1 cellular context compared by ENCODE assay signal in the genomic region with DNA sequence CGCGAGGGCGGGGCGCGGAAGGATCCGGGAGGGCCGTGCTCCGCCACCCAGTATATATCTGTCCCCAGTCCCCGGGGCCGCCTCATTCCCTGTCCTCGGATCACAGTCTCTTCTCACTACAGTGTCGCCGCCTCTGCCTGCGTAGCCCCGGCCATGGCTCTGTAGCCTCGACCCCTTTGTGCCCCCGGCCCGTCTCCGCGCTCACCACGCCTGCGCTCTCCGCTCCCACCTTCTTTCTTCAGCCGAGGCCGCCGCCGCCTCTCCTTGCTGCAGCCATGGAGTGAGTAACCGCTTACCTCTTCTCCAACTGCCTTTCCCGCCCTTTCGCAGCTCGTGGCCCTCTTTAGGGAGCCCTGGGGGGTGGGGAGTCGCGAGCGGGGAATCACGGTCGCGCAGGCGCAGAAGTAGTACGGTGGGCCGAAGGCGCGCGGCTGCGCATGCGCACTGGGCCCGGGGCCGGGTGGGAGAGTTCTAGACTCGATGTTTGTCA.
A peak's percentile ranks its signal among the peaks of the same experiment; 100 is the strongest.
TF ChIP-seq lines count a peak whose summit lies in the region.

ATF5 (plus strand) TSS at position 85 of the 490 bp plus-strand sequence. CDS start 1,646 bp downstream, outside the sequence.
A gene with protein sequence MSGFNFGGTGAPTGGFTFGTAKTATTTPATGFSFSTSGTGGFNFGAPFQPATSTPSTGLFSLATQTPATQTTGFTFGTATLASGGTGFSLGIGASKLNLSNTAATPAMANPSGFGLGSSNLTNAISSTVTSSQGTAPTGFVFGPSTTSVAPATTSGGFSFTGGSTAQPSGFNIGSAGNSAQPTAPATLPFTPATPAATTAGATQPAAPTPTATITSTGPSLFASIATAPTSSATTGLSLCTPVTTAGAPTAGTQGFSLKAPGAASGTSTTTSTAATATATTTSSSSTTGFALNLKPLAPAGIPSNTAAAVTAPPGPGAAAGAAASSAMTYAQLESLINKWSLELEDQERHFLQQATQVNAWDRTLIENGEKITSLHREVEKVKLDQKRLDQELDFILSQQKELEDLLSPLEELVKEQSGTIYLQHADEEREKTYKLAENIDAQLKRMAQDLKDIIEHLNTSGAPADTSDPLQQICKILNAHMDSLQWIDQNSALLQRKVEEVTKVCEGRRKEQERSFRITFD (minus strand): TSS at position 384 of the 490 bp plus-strand sequence. CDS start 19,697 bp downstream, outside the sequence.

TF ChIP-seq in HepG2, 621 proteins besides CTCF, POLR2A, EP300 and RAD21 (continued from another document and continues in another):
- TF ChIP-seq ZNF407 (CRISPR knock-in tag; IDR thresholded peaks at IDR 0.05; ENCODE audit: not compliant biosample characterization), result peak; percentile 79
- peak; percentile 84; the same call in 1 of the 2 replicates for TF ChIP-seq ZC3H13 (CRISPR knock-in tag; IDR thresholded peaks at IDR 0.05)
- no peak for TF ChIP-seq RBM22 (optimal IDR thresholded peaks at IDR 0.05; ENCODE audit: low read length)
- TF ChIP-seq SMC3 (IDR thresholded peaks at IDR 0.05; ENCODE audit: low read length), result no peak
- TF ChIP-seq ELF1 (CRISPR knock-in tag; IDR thresholded peaks at IDR 0.05), result 0 out of 2 replicates have a peak, but pooled peaks have one; percentile 41
- TF ChIP-seq, protein P1, sequence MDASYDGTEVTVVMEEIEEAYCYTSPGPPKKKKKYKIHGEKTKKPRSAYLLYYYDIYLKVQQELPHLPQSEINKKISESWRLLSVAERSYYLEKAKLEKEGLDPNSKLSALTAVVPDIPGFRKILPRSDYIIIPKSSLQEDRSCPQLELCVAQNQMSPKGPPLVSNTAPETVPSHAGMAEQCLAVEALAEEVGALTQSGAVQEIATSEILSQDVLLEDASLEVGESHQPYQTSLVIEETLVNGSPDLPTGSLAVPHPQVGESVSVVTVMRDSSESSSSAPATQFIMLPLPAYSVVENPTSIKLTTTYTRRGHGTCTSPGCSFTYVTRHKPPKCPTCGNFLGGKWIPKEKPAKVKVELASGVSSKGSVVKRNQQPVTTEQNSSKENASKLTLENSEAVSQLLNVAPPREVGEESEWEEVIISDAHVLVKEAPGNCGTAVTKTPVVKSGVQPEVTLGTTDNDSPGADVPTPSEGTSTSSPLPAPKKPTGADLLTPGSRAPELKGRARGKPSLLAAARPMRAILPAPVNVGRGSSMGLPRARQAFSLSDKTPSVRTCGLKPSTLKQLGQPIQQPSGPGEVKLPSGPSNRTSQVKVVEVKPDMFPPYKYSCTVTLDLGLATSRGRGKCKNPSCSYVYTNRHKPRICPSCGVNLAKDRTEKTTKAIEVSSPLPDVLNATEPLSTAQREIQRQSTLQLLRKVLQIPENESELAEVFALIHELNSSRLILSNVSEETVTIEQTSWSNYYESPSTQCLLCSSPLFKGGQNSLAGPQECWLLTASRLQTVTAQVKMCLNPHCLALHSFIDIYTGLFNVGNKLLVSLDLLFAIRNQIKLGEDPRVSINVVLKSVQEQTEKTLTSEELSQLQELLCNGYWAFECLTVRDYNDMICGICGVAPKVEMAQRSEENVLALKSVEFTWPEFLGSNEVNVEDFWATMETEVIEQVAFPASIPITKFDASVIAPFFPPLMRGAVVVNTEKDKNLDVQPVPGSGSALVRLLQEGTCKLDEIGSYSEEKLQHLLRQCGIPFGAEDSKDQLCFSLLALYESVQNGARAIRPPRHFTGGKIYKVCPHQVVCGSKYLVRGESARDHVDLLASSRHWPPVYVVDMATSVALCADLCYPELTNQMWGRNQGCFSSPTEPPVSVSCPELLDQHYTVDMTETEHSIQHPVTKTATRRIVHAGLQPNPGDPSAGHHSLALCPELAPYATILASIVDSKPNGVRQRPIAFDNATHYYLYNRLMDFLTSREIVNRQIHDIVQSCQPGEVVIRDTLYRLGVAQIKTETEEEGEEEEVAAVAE (CRISPR knock-in tag; IDR thresholded peaks at IDR 0.05; ENCODE audit: borderline replicate concordance), result no peak
- TF ChIP-seq, protein P2, sequence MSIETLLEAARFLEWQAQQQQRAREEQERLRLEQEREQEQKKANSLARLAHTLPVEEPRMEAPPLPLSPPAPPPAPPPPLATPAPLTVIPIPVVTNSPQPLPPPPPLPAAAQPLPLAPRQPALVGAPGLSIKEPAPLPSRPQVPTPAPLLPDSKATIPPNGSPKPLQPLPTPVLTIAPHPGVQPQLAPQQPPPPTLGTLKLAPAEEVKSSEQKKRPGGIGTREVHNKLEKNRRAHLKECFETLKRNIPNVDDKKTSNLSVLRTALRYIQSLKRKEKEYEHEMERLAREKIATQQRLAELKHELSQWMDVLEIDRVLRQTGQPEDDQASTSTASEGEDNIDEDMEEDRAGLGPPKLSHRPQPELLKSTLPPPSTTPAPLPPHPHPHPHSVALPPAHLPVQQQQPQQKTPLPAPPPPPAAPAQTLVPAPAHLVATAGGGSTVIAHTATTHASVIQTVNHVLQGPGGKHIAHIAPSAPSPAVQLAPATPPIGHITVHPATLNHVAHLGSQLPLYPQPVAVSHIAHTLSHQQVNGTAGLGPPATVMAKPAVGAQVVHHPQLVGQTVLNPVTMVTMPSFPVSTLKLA (IDR thresholded peaks at IDR 0.05), result no peak
- peak; percentile 95; the same call in 1 of the 2 replicates for TF ChIP-seq ZFP82 (CRISPR knock-in tag; IDR thresholded peaks at IDR 0.05; ENCODE audit: borderline replicate concordance)
- TF ChIP-seq, protein P3, sequence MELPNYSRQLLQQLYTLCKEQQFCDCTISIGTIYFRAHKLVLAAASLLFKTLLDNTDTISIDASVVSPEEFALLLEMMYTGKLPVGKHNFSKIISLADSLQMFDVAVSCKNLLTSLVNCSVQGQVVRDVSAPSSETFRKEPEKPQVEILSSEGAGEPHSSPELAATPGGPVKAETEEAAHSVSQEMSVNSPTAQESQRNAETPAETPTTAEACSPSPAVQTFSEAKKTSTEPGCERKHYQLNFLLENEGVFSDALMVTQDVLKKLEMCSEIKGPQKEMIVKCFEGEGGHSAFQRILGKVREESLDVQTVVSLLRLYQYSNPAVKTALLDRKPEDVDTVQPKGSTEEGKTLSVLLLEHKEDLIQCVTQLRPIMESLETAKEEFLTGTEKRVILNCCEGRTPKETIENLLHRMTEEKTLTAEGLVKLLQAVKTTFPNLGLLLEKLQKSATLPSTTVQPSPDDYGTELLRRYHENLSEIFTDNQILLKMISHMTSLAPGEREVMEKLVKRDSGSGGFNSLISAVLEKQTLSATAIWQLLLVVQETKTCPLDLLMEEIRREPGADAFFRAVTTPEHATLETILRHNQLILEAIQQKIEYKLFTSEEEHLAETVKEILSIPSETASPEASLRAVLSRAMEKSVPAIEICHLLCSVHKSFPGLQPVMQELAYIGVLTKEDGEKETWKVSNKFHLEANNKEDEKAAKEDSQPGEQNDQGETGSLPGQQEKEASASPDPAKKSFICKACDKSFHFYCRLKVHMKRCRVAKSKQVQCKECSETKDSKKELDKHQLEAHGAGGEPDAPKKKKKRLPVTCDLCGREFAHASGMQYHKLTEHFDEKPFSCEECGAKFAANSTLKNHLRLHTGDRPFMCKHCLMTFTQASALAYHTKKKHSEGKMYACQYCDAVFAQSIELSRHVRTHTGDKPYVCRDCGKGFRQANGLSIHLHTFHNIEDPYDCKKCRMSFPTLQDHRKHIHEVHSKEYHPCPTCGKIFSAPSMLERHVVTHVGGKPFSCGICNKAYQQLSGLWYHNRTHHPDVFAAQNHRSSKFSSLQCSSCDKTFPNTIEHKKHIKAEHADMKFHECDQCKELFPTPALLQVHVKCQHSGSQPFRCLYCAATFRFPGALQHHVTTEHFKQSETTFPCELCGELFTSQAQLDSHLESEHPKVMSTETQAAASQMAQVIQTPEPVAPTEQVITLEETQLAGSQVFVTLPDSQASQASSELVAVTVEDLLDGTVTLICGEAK (IDR thresholded peaks at IDR 0.05), result no peak
- TF ChIP-seq, protein P3 (CRISPR knock-in tag; IDR thresholded peaks at IDR 0.05), result peak; percentile 80; the same call in 1 of the 2 replicates
- TF ChIP-seq NR2F6 (IDR thresholded peaks at IDR 0.05), result no peak
- TF ChIP-seq NR2F6 (CRISPR knock-in tag; IDR thresholded peaks at IDR 0.05), result no peak
- TF ChIP-seq ZNF563 (CRISPR knock-in tag; IDR thresholded peaks at IDR 0.05), result peak; percentile 85; the same call in 1 of the 2 replicates
- TF ChIP-seq ZNF30 (CRISPR knock-in tag; IDR thresholded peaks at IDR 0.05), result peak; percentile 93
- no peak for TF ChIP-seq RBAK (CRISPR knock-in tag; IDR thresholded peaks at IDR 0.05)
- TF ChIP-seq HOXA7 (CRISPR knock-in tag; IDR thresholded peaks at IDR 0.05), result no peak
- TF ChIP-seq EEA1 (CRISPR knock-in tag; IDR thresholded peaks at IDR 0.05; ENCODE audit: borderline replicate concordance), result no peak; the same call in 1 of the 2 replicates
- peak; percentile 74 for TF ChIP-seq UBTF (CRISPR knock-in tag; IDR thresholded peaks at IDR 0.05)
- TF ChIP-seq ZNF644 (CRISPR knock-in tag; IDR thresholded peaks at IDR 0.05; ENCODE audit: low read depth), result no peak
